In genomic region chr17:49497147-49498036, GRCh38 we compare ENCODE assay signal across 9 cellular contexts. TPM values are rescaled to one million over a fixed set of nuclear protein-coding genes. Genes with fewer than 3 reads are reported as not detected.
DNase-seq lines count a peak whose midpoint lies in the region; ATAC-seq, FAIRE-seq and TF ChIP-seq lines count a peak whose summit lies in the region.
"Had no signal": no experiment of that assay in that cellular context is flagged by ENCODE, and none has a peak within 500 bp of the region (broad histone marks: within the 10 kb centered on the region; RNA-seq: fewer than 3 reads in every experiment).

No MANE protein-coding gene starts in this region.

- H3K36me3 ChIP-seq in H1 (ENCODE audit: control insufficient read depth in 2 of 4, insufficient read depth in 4 of 4, low read length in 3 of 4) (no peaks in the 10 kb centered on the region), muscle layer of duodenum (ENCODE audit: control insufficient read depth in 1 of 2, insufficient read depth in 2 of 2, low read length in 2 of 2) (no peaks in the 10 kb centered on the region), vagina (no peaks in the 10 kb centered on the region)

- no peak overlapping the region for H3K23ac ChIP-seq in H1 (ENCODE audit: insufficient read length)

- no peak for TF ChIP-seq EP300 in H1 (IDR thresholded peaks at IDR 0.05; ENCODE audit: borderline replicate concordance in 1 of 2, low read depth in 2 of 2, low read length in 2 of 2)

- POLR2A ChIA-PET in H1 (lab: Charles Lee; ENCODE audit: partially characterized antibody), result interaction anchor here (0.7 to 4.1 kb wide), 10 partner anchors 10 to 286 kb away, joined by 3 to 24 read pairs (median 4); no protein-coding TSS in a partner anchor

- peak; percentile 79 for DNase-seq in DMS 273 (lab: John Stamatoyannopoulos, UW; ENCODE audit: unreplicated experiment)
- no peak for DNase-seq in DMS 273 treated with DMSO at 0.1 percent for 48 hours (lab: John Stamatoyannopoulos, UW)
- peak; percentile 46 for DNase-seq in SW480 (ENCODE audit: low spot score)
- DNase-seq in H1 (ENCODE audit: low read depth in 1 of 2, low spot score in 2 of 2), result peak in 1 of 2 experiments; percentile 81
- DNase-seq in vagina (ENCODE audit: extremely low spot score in 2 of 2), result no peak
- no peak for DNase-seq in hippocampal formation (lab: John Stamatoyannopoulos, UW)

- 1% methylated on average over 49 of the region's 76 CpGs; no CpG with 5 or more reads in 1 of the 2 experiments for WGBS in H1 (ENCODE audit: extremely low coverage in 1 of 2, insufficient coverage in 1 of 2, insufficient read length in 1 of 2, insufficient replicate concordance in 2 of 2, low coverage in 1 of 2, low lambda C conversion rate in 2 of 2, missing lambda C conversion rate in 1 of 2), 2 experiments

- peak overlapping the region; percentile 88 for H4K8ac ChIP-seq in H1 (ENCODE audit: extremely low read depth, insufficient read depth, low read length)

- TF ChIP-seq CTCF in H1 (IDR thresholded peaks at IDR 0.05; ENCODE audit: control extremely low read depth in 1 of 3, insufficient read depth in 1 of 3, low read depth in 1 of 3, low read length in 3 of 3) (no peak), vagina (IDR thresholded peaks at IDR 0.05) (no peak)

- no peak overlapping the region for H3K4ac ChIP-seq in H1 (replicated peaks; ENCODE audit: insufficient read length, low read depth, low read length)

- H3K79me1 ChIP-seq in H1 (ENCODE audit: low read depth, low read length), result no peaks in the 10 kb centered on the region

- intact Hi-C loops in vagina (cut with DNase I), result no loop called here

- no peak overlapping the region for H2AK5ac ChIP-seq in H1 (ENCODE audit: low read depth, low read length)

- peak overlapping the region; percentile 91 to 95 for H3K4me2 ChIP-seq in H1 (ENCODE audit: insufficient read depth in 1 of 2, low read depth in 2 of 2, low read length in 2 of 2)

- peak overlapping the region; percentile 32 for H3K18ac ChIP-seq in H1 (ENCODE audit: extremely low read depth, low read length)

- H3K4me3 ChIP-seq in H1 (ENCODE audit: extremely low read depth in 1 of 4, insufficient read depth in 2 of 4, low read depth in 3 of 4, low read length in 4 of 4) (peak overlapping the region; percentile 57 to 79 (median 72)), muscle layer of duodenum (ENCODE audit: low read depth in 1 of 2, low read length in 2 of 2) (peak overlapping the region; percentile 42 to 73), vagina (peak overlapping the region; percentile 45 to 56)

- H3K27me3 ChIP-seq in H1 (replicated peaks in 1 of 4; ENCODE audit: control insufficient read depth in 3 of 4, extremely low read depth in 1 of 4, insufficient read depth in 3 of 4, low read length in 3 of 4) (peaks cover 12 to 47% (median 38%) of the 10 kb centered on the region in 4 experiments), muscle layer of duodenum (ENCODE audit: low read depth, low read length) (peaks cover 40% of the 10 kb centered on the region), vagina (no peaks in the 10 kb centered on the region)

- peak overlapping the region; percentile 24 for H3K56ac ChIP-seq in H1 (replicated peaks; ENCODE audit: insufficient read length, low read depth, low read length)

- H3K27ac ChIP-seq in H1 (ENCODE audit: low read depth, low read length) (no peak overlapping the region), muscle layer of duodenum (ENCODE audit: low read length) (no peak overlapping the region), vagina (no peak overlapping the region)
- H3K27ac ChIP-seq: 22Rv1 had no signal

- H3K4me1 ChIP-seq in H1 (replicated peaks in 1 of 4; ENCODE audit: control insufficient read depth in 3 of 4, insufficient read depth in 4 of 4, low read length in 3 of 4) (peaks cover 3 to 13% (median 10%) of the 10 kb centered on the region in 4 experiments), muscle layer of duodenum (ENCODE audit: control insufficient read depth in 1 of 2, insufficient read depth in 2 of 2, low read length in 2 of 2) (peaks cover 0 to 32% of the 10 kb centered on the region in 2 donors), vagina (peaks cover 36% of the 10 kb centered on the region)

- CTCF ChIA-PET in H1 (lab: Charles Lee; ENCODE audit: partially characterized antibody), result interaction anchor here (0.6 to 12.8 kb wide), 27 partner anchors 9 to 218 kb away, joined by 3 to 210 read pairs (median 7); no protein-coding TSS in a partner anchor

- no peak for ATAC-seq in HG02798 (IDR thresholded peaks at IDR 0.05; ENCODE audit: poor library complexity, unreplicated experiment)

- 0 out of 7 replicates have a peak overlapping the region, but pooled peaks of 1 of the 4 experiments have one; percentile 4 for H3K9ac ChIP-seq in H1 (replicated peaks in 1 of 4; ENCODE audit: extremely low read depth in 1 of 4, low read depth in 3 of 4, low read length in 3 of 4)

- no peak overlapping the region for H2BK120ac ChIP-seq in H1 (replicated peaks; ENCODE audit: low read depth, low read length)

- H2BK5ac ChIP-seq in H1 (ENCODE audit: low read depth, low read length), result no peak overlapping the region; the same call in 1 of the 2 replicates

- no peak overlapping the region for H2BK20ac ChIP-seq in H1 (ENCODE audit: low read length)

- peaks cover 31% of the 10 kb centered on the region; the same call in 1 of the 2 replicates for H3K23me2 ChIP-seq in H1 (ENCODE audit: low read depth, low read length)

- peak overlapping the region; percentile 34 for H4K91ac ChIP-seq in H1 (replicated peaks; ENCODE audit: insufficient read length, low read length)

- no peaks in the 10 kb centered on the region for H3K79me2 ChIP-seq in H1 (ENCODE audit: control insufficient read depth in 1 of 2, insufficient read depth in 2 of 2, low read length in 2 of 2)

- no peak overlapping the region; the same call in 1 of the 2 replicates for H2AFZ ChIP-seq in H1 (ENCODE audit: low read length)

- H4K20me1 ChIP-seq in H1 (replicated peaks in 1 of 2; ENCODE audit: control insufficient read depth in 1 of 2, insufficient read depth in 2 of 2, low read length in 2 of 2), result no peaks in the 10 kb centered on the region

- no peak overlapping the region; the same call in 1 of the 2 replicates for H2BK15ac ChIP-seq in H1 (ENCODE audit: low read length)

- no peak for FAIRE-seq in H1 (lab: Jason Lieb, UNC)

- no peak overlapping the region for H3K14ac ChIP-seq in H1 (ENCODE audit: insufficient read length)

- no peaks in the 10 kb centered on the region for H3K9me3 ChIP-seq in H1 (ENCODE audit: insufficient read depth in 2 of 2, low read depth in 1 of 2, low read length in 1 of 2)
- no peaks in the 10 kb centered on the region for H3K9me3 ChIP-seq in muscle layer of duodenum (ENCODE audit: control insufficient read depth in 1 of 2, low read length in 2 of 2)
- no peaks in the 10 kb centered on the region for H3K9me3 ChIP-seq in vagina

- TF ChIP-seq POLR2A in H1 (IDR thresholded peaks at IDR 0.05; ENCODE audit: control extremely low read depth in 1 of 2, low read depth in 2 of 2, low read length in 2 of 2), result no peak
- no peak for TF ChIP-seq POLR2A in vagina (IDR thresholded peaks at IDR 0.05)

- H2BK12ac ChIP-seq in H1 (ENCODE audit: low read depth, low read length), result peak overlapping the region; percentile 50; the same call in 1 of the 2 replicates

- TF ChIP-seq RAD21 in H1 (IDR thresholded peaks at IDR 0.05 in 1 of 2, conservative IDR thresholded peaks at IDR 0.05 in 1 of 2; ENCODE audit: low read depth in 2 of 2, low read length in 2 of 2), result no peak

- H4K5ac ChIP-seq in H1 (ENCODE audit: insufficient read length, low read depth, low read length), result no peak overlapping the region

TF ChIP-seq in H1, 55 proteins besides CTCF, POLR2A, EP300 and RAD21 (continues in another document):
- no peak for TF ChIP-seq PHF8 (conservative IDR thresholded peaks at IDR 0.05; ENCODE audit: low read depth, low read length)
- no peak for TF ChIP-seq USF2 (IDR thresholded peaks at IDR 0.05; ENCODE audit: low read length)
- peak; percentile 61; the same call in 1 of the 2 replicates for TF ChIP-seq YY1 (IDR thresholded peaks at IDR 0.05; ENCODE audit: low read depth, low read length)
- TF ChIP-seq EZH2 (IDR thresholded peaks at IDR 0.05; ENCODE audit: low read depth, low read length, severe bottlenecking), result peak; percentile 50
- TF ChIP-seq CBX5 (IDR thresholded peaks at IDR 0.05; ENCODE audit: low read depth, low read length), result no peak
- TF ChIP-seq SUZ12 (IDR thresholded peaks at IDR 0.05; ENCODE audit: low read length), result peak; percentile 54; the same call in 1 of the 2 replicates
- peak; percentile 61 for TF ChIP-seq MAX (IDR thresholded peaks at IDR 0.05)
- TF ChIP-seq JUN (IDR thresholded peaks at IDR 0.05; ENCODE audit: low read depth, low read length), result no peak
- peak; percentile 84 for TF ChIP-seq E2F6 (IDR thresholded peaks at IDR 0.05)
- no peak for TF ChIP-seq POU5F1 (IDR thresholded peaks at IDR 0.05; ENCODE audit: low read depth, low read length)
- no peak for TF ChIP-seq SAP30 (IDR thresholded peaks at IDR 0.05; ENCODE audit: insufficient read depth, insufficient replicate concordance, low read length)

RNA-seq across cellular contexts. Expression of gene NGFR, which starts 2.3 kb away (rescaled TPM):
- 8.1 TPM in 2 replicates for total RNA-seq in H1 (2021; fragmentation: NEBNext Ultra II Directional; extraction: Animal tissue kit (Norgen Biotek cat#: 25700))
- 10.3 and 19.4 TPM in 2 replicates for polyA plus RNA-seq in H1 (2011; rRNA removed)
- polyA plus RNA-seq in H1 (2011; cell fraction: cytosol; rRNA removed), result 13.8 TPM
- 13.1 TPM for polyA plus RNA-seq in H1 (2011; cell fraction: nucleus; rRNA removed)
- polyA plus RNA-seq in H1 (2012, experiment 1 of 2), result 5.7 to 12.2 TPM (median 10.3 TPM) in 4 replicates
- polyA plus RNA-seq in H1 (2012, experiment 2 of 2), result 8.0 TPM
- 13.1 TPM for polyA plus RNA-seq in H1 (2013, experiment 1 of 2)
- polyA plus RNA-seq in H1 (2013, experiment 2 of 2), result 13.5 TPM
- polyA minus RNA-seq in H1 (2011; rRNA and poly(A)+ RNA removed), result 4.4 and 5.9 TPM in 2 replicates
- 4.4 TPM for polyA minus RNA-seq in H1 (2011; cell fraction: cytosol; rRNA and poly(A)+ RNA removed)
- 5.5 TPM for polyA minus RNA-seq in H1 (2011; cell fraction: nucleus; rRNA and poly(A)+ RNA removed)
- total RNA-seq in vagina, result 41.7 TPM

Comparison
In these comparisons a context has a peak if more than half of its experiments do, and no peak if none do; other contexts are left out.
1. DNase-seq: peak in DMS 273 (single experiment) and SW480 (single experiment); none in DMS 273 treated with DMSO at 0.1 percent for 48 hours (single experiment), vagina (0 of 2) and hippocampal formation (0 of 2).
2. Peak in every context shown above with its lines, with median percentiles within 50 percentile points of each other: H3K4me3 ChIP-seq.